Comparison of ENCODE assay signal across 20 cellular contexts in genomic region chr10:88754272-88754671, GRCh38. TPM values are rescaled to one million over a fixed set of nuclear protein-coding genes. Genes with fewer than 3 reads are reported as not detected.
DNase-seq lines count a peak whose midpoint lies in the region; ATAC-seq and TF ChIP-seq lines count a peak whose summit lies in the region.
"Had no signal": no experiment of that assay in that cellular context is flagged by ENCODE, and none has a peak within 500 bp of the region (broad histone marks: within the 10 kb centered on the region; RNA-seq: fewer than 3 reads in every experiment).

No MANE protein-coding gene starts in this region.

- no peak overlapping the region for H3K4me3 ChIP-seq in skeletal muscle satellite cell (ENCODE audit: low read length)
- H3K4me3 ChIP-seq: pancreas had no signal

- peak; percentile 98 for ATAC-seq in SK-N-SH treated with all-trans-retinoic acid at 6 μM for 48 hours
- ATAC-seq in esophagus mucosa: peak; percentile 58
- no peak for ATAC-seq in HG03342 (IDR thresholded peaks at IDR 0.05; ENCODE audit: unreplicated experiment)
- ATAC-seq in HG02798 (IDR thresholded peaks at IDR 0.05; ENCODE audit: poor library complexity, unreplicated experiment): no peak
- ATAC-seq: left colon, pancreas had no signal

- peaks cover 17% of the 10 kb centered on the region for H3K4me1 ChIP-seq in skeletal muscle satellite cell (ENCODE audit: control insufficient read depth, insufficient read depth, low read length)
- H3K4me1 ChIP-seq: pancreas had no signal

- H3K36me3 ChIP-seq in skeletal muscle satellite cell (ENCODE audit: insufficient read depth, low read length): no peaks in the 10 kb centered on the region
- H3K36me3 ChIP-seq: pancreas had no signal

- no peak overlapping the region for H3K9ac ChIP-seq in skeletal muscle satellite cell (ENCODE audit: low read depth, low read length)

- no peaks in the 10 kb centered on the region for H3K9me3 ChIP-seq in skeletal muscle satellite cell (replicated peaks; ENCODE audit: low read length)
- H3K9me3 ChIP-seq: pancreas had no signal

- DNase-seq in GM04503 (ENCODE audit: low read depth) (peak; percentile 57), NCI-H510A treated with DMSO at 0.1 percent for 48 hours (lab: John Stamatoyannopoulos, UW) (no peak)
- DNase-seq: activated CD4-positive, CD25-positive, alpha-beta regulatory T cell; activated naive CD4-positive, alpha-beta T cell treated with Interleukin-2 at 50 U/mL for 16 hours; caudate nucleus; CD4-positive, CD25-positive, alpha-beta regulatory T cell; DND-41; hippocampal formation; left colon; NCI-H2081; NCI-H69; pancreas; RPMI8226; T-helper 1 cell had no signal

- H3K27me3 ChIP-seq in skeletal muscle satellite cell (ENCODE audit: control insufficient read depth, insufficient read depth, low read length): no peaks in the 10 kb centered on the region
- H3K27me3 ChIP-seq: pancreas had no signal

- H3K4me2 ChIP-seq in skeletal muscle satellite cell (ENCODE audit: low read length): peak overlapping the region; percentile 42

TF ChIP-seq in SK-N-SH treated with all-trans-retinoic acid at 6 μM for 48 hours, 23 proteins besides CTCF, POLR2A, EP300 and RAD21:
- TF ChIP-seq ZNF70 (CRISPR knock-in tag; IDR thresholded peaks at IDR 0.05): peak; percentile 82
- TF ChIP-seq OSR1 (CRISPR knock-in tag; IDR thresholded peaks at IDR 0.05): no peak
- peak; percentile 65; the same call in 1 of the 2 replicates for TF ChIP-seq TCF4 (CRISPR knock-in tag; IDR thresholded peaks at IDR 0.05; ENCODE audit: borderline replicate concordance)
- no peak for TF ChIP-seq ARNTL (CRISPR knock-in tag; IDR thresholded peaks at IDR 0.05; ENCODE audit: borderline replicate concordance, low read depth)
- peak; percentile 72 for TF ChIP-seq ISL1 (CRISPR knock-in tag; IDR thresholded peaks at IDR 0.05)
- TF ChIP-seq RARB (CRISPR knock-in tag; IDR thresholded peaks at IDR 0.05): no peak
- no peak for TF ChIP-seq PATZ1 (CRISPR knock-in tag; IDR thresholded peaks at IDR 0.05; ENCODE audit: borderline replicate concordance)
- TF ChIP-seq ZC3H10 (CRISPR knock-in tag; IDR thresholded peaks at IDR 0.05): no peak
- no peak; the same call in 1 of the 2 replicates for TF ChIP-seq ZNF8 (CRISPR knock-in tag; IDR thresholded peaks at IDR 0.05)
- no peak for TF ChIP-seq PPARA (CRISPR knock-in tag; IDR thresholded peaks at IDR 0.05; ENCODE audit: borderline replicate concordance)
- no peak for TF ChIP-seq SNAI2 (CRISPR knock-in tag; IDR thresholded peaks at IDR 0.05)
- no peak for TF ChIP-seq CSDC2 (CRISPR knock-in tag; IDR thresholded peaks at IDR 0.05)
- TF ChIP-seq TOX (CRISPR knock-in tag; IDR thresholded peaks at IDR 0.05; ENCODE audit: borderline replicate concordance): peak; percentile 70; the same call in 1 of the 2 replicates

RNA-seq across cellular contexts. Expression of gene LIPN, which starts 5.5 kb away (rescaled TPM):
- 1.4 TPM for total RNA-seq in esophagus mucosa
- total RNA-seq in skeletal muscle satellite cell (2012; rRNA removed): not detected in 2 replicates
- total RNA-seq: left colon, pancreas, urinary bladder had no signal

RNA-seq across cellular contexts. Expression of gene LIPK, which starts 48.2 kb away (rescaled TPM):
- total RNA-seq in esophagus mucosa: 3.3 TPM
- total RNA-seq in skeletal muscle satellite cell (2012; rRNA removed): not detected in 2 replicates
- total RNA-seq: CD4-positive, CD25-positive, alpha-beta regulatory T cell; left colon; pancreas; urinary bladder had no signal

RNA-seq across cellular contexts. Expression of gene LIPM, which starts 48.3 kb away (rescaled TPM):
- total RNA-seq in esophagus mucosa: not detected
- total RNA-seq in skeletal muscle satellite cell (2012; rRNA removed): not detected in 2 replicates
- total RNA-seq: CD4-positive, CD25-positive, alpha-beta regulatory T cell; left colon; pancreas; urinary bladder had no signal

Comparison
In these comparisons a context has a peak if more than half of its experiments do, and no peak if none do; other contexts are left out.
1. ATAC-seq: peak in SK-N-SH treated with all-trans-retinoic acid at 6 μM for 48 hours (single experiment) and esophagus mucosa (single experiment); none in HG03342 (single experiment) and HG02798 (single experiment).